12 cellular contexts compared by ENCODE assay signal in the genomic region with DNA sequence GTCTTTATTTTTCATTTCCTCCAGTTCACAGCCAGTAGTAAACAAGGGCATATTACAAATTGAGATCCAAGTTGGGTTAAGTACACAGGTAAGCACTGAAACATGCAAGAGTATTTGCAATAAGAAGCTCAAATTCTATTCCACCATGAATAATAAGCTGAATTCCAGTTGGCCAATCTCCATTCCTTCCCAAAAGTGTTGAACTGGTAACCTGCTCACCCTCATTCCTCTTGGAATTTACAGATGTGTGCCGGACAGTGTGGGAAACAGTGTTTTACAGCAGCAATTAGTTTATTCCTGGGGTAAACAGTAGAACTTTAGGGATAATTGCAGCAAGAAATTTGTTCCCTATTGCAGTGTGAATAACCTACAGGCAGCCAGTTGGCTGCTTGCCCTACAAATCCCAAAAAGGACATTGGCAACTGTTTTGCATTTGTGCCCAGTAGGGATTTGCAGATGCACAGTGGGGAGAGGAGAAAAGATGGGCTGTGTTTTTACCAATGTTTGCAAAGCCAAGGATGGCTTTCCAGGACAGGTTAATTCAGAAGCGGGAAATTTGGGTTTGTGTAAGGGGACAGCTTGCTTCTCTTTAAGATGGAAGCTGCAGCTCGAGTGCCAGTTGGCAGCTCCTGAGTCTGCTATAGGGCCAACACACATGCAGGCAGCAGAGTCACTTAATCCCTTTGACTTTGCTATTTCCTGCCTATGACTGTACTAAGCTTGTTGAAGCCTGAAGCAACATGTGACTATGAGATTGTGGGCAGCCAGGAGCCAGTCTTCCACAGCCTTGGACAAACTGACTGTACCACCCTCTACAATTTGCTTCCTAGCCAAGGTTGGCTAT.
DNase-seq lines count a peak whose midpoint lies in the region; ATAC-seq and TF ChIP-seq lines count a peak whose summit lies in the region.
"Had no signal": no experiment of that assay in that cellular context is flagged by ENCODE, and none has a peak within 500 bp of the region (broad histone marks: within the 10 kb centered on the region; RNA-seq: fewer than 3 reads in every experiment).

No MANE protein-coding gene starts in this region.

- no peaks in the 10 kb centered on the region for H3F3A ChIP-seq in MM.1S (ENCODE audit: insufficient read depth, low read length)

- H3K9me2 ChIP-seq in MM.1S (replicated peaks; ENCODE audit: insufficient read depth, low read length): no peaks in the 10 kb centered on the region

- no peak overlapping the region for H3K27ac ChIP-seq in MM.1S (ENCODE audit: low read length)
- no peak overlapping the region for H3K27ac ChIP-seq in left lung
- H3K27ac ChIP-seq: dorsolateral prefrontal cortex had no signal

- H3K4me1 ChIP-seq in MM.1S (ENCODE audit: low read length) (no peaks in the 10 kb centered on the region), left lung (no peaks in the 10 kb centered on the region)

- intact Hi-C loops in left lung (cut with DNase I): no loop called here

- H4K20me1 ChIP-seq in MM.1S (ENCODE audit: insufficient read depth, low read length): no peaks in the 10 kb centered on the region

- DNase-seq in AG20443 (ENCODE audit: low spot score) (peak; percentile 72), MM.1S (peak; percentile 24), cerebellar cortex (ENCODE audit: low spot score) (peak; percentile 94), left lung (no peak)
- no peak for DNase-seq in activated CD4-positive, alpha-beta T cell treated with anti-CD3 and anti-CD28 coated beads, Interleukin-2, amount 50 U/mL, for 48 hours
- DNase-seq: activated CD4-positive, alpha-beta T cell treated with anti-CD3 and anti-CD28 coated beads for 4 hours; GOT3; stimulated activated naive B cell treated with anti-CD40 and anti-IgM and Interleukin-4, amounts not matched to agents 10 μg/mL and 1 μg/mL and 100 μg/mL, for 72 hours had no signal

- no peak overlapping the region for H3K4me2 ChIP-seq in MM.1S (ENCODE audit: low read depth, low read length)

- no peaks in the 10 kb centered on the region for H3K79me2 ChIP-seq in MM.1S (ENCODE audit: low read length)

- H3K36me3 ChIP-seq in MM.1S (replicated peaks; ENCODE audit: insufficient read depth, low read length): no peaks in the 10 kb centered on the region
- H3K36me3 ChIP-seq in left lung: no peaks in the 10 kb centered on the region

- H3K27me3 ChIP-seq in MM.1S (replicated peaks; ENCODE audit: insufficient read depth, low read length) (no peaks in the 10 kb centered on the region), left lung (no peaks in the 10 kb centered on the region)
- H3K27me3 ChIP-seq: dorsolateral prefrontal cortex had no signal

- H3K9me3 ChIP-seq in MM.1S (replicated peaks; ENCODE audit: insufficient read depth, low read length) (no peaks in the 10 kb centered on the region), left lung (peaks cover 0 to 3% of the 10 kb centered on the region in 2 donors)

- no peak for TF ChIP-seq CTCF in MM.1S (IDR thresholded peaks at IDR 0.05; ENCODE audit: low read length)
- no peak for TF ChIP-seq CTCF in left lung (IDR thresholded peaks at IDR 0.05)

- H3K4me3 ChIP-seq in MM.1S (ENCODE audit: low read length): no peak overlapping the region
- H3K4me3 ChIP-seq in left lung: no peak overlapping the region
- H3K4me3 ChIP-seq: dorsolateral prefrontal cortex had no signal

- no peak overlapping the region for H3K9ac ChIP-seq in MM.1S (ENCODE audit: low read length)

- ATAC-seq in left lung (peak; percentile 34), GM19467 (IDR thresholded peaks at IDR 0.05; ENCODE audit: unreplicated experiment) (no peak), HG02884 (IDR thresholded peaks at IDR 0.05; ENCODE audit: unreplicated experiment) (no peak), HG03097 (IDR thresholded peaks at IDR 0.05; ENCODE audit: low FRiP score, unreplicated experiment) (no peak)
- ATAC-seq: stimulated activated naive B cell treated with anti-CD40 and anti-IgM and Interleukin-4, amounts not matched to agents 10 μg/mL and 1 μg/mL and 100 μg/mL, for 72 hours had no signal

- no peak overlapping the region for H2AFZ ChIP-seq in MM.1S (ENCODE audit: low read length)

Comparison
In these comparisons a context has a peak if more than half of its experiments do, and no peak if none do; other contexts are left out.
1. DNase-seq: peak in AG20443 (single experiment), MM.1S (single experiment) and cerebellar cortex (single experiment); none in left lung (0 of 2) and activated CD4-positive, alpha-beta T cell treated with anti-CD3 and anti-CD28 coated beads, Interleukin-2, amount 50 U/mL, for 48 hours (0 of 2).